Comparison of ENCODE assay signal across 1 cellular context in the genomic region with DNA sequence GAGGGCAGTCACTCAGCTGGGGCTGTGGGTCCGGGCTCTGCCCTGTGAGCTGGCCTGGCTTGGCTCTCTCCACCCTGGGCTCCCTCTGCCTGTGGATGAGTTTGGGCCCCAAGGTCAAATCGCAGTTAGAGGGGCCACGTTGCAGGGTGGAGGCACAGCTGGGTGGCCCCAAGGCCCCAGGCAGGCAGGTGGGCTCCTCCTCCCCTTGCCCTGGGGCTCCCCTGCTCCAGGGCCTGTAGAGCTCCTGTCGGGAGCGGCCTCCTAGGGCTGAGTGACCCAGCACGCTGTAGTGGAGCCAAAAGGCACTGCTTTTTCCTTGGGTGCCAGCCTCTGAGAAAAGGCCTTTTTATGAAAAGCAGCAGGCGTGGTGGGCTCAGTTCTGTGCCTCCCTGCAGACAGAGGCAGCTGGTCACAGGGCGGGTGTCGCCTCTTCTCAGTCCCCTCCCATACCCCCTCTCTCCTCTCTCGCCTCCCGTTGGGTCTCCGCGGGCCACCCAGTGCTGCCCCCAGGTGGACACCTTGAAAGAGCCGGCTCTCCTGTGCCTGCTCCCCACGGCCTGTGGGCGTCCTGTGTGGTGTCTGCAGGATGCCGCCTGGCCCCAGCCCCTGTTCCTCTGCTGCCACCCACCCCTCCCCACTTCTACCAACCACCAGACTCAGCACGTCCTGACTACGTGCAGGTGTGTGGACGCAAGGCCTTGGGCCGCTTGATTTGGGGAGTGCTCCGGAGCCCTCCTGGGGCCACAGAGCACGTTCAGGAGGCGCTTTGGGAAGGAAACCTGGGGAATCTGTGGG.
TF ChIP-seq lines count a peak whose summit lies in the region.

No MANE protein-coding gene starts in this region.

TF ChIP-seq in HepG2, 621 proteins besides CTCF, POLR2A, EP300 and RAD21 (continued from another document and continues in another):
- TF ChIP-seq, protein P1, sequence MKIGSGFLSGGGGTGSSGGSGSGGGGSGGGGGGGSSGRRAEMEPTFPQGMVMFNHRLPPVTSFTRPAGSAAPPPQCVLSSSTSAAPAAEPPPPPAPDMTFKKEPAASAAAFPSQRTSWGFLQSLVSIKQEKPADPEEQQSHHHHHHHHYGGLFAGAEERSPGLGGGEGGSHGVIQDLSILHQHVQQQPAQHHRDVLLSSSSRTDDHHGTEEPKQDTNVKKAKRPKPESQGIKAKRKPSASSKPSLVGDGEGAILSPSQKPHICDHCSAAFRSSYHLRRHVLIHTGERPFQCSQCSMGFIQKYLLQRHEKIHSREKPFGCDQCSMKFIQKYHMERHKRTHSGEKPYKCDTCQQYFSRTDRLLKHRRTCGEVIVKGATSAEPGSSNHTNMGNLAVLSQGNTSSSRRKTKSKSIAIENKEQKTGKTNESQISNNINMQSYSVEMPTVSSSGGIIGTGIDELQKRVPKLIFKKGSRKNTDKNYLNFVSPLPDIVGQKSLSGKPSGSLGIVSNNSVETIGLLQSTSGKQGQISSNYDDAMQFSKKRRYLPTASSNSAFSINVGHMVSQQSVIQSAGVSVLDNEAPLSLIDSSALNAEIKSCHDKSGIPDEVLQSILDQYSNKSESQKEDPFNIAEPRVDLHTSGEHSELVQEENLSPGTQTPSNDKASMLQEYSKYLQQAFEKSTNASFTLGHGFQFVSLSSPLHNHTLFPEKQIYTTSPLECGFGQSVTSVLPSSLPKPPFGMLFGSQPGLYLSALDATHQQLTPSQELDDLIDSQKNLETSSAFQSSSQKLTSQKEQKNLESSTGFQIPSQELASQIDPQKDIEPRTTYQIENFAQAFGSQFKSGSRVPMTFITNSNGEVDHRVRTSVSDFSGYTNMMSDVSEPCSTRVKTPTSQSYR (CRISPR knock-in tag; IDR thresholded peaks at IDR 0.05; ENCODE audit: borderline replicate concordance) = peak; percentile 30; the same call in 1 of the 2 replicates
- peak; percentile 68 for TF ChIP-seq FOXC1 (CRISPR knock-in tag; IDR thresholded peaks at IDR 0.05; ENCODE audit: borderline replicate concordance)
- TF ChIP-seq NBN (conservative IDR thresholded peaks at IDR 0.05) = no peak
- TF ChIP-seq, protein P2, sequence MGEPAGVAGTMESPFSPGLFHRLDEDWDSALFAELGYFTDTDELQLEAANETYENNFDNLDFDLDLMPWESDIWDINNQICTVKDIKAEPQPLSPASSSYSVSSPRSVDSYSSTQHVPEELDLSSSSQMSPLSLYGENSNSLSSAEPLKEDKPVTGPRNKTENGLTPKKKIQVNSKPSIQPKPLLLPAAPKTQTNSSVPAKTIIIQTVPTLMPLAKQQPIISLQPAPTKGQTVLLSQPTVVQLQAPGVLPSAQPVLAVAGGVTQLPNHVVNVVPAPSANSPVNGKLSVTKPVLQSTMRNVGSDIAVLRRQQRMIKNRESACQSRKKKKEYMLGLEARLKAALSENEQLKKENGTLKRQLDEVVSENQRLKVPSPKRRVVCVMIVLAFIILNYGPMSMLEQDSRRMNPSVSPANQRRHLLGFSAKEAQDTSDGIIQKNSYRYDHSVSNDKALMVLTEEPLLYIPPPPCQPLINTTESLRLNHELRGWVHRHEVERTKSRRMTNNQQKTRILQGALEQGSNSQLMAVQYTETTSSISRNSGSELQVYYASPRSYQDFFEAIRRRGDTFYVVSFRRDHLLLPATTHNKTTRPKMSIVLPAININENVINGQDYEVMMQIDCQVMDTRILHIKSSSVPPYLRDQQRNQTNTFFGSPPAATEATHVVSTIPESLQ (CRISPR knock-in tag; conservative IDR thresholded peaks at IDR 0.05) = no peak
- no peak for TF ChIP-seq ZNF775 (CRISPR knock-in tag; IDR thresholded peaks at IDR 0.05; ENCODE audit: borderline replicate concordance)
- no peak for TF ChIP-seq TCF7L2 (IDR thresholded peaks at IDR 0.05; ENCODE audit: low read depth, low read length)
- TF ChIP-seq MAF1 (CRISPR knock-in tag; IDR thresholded peaks at IDR 0.05; ENCODE audit: borderline replicate concordance) = no peak
- no peak for TF ChIP-seq ZNF12 (CRISPR knock-in tag; IDR thresholded peaks at IDR 0.05)
- TF ChIP-seq, protein P3, sequence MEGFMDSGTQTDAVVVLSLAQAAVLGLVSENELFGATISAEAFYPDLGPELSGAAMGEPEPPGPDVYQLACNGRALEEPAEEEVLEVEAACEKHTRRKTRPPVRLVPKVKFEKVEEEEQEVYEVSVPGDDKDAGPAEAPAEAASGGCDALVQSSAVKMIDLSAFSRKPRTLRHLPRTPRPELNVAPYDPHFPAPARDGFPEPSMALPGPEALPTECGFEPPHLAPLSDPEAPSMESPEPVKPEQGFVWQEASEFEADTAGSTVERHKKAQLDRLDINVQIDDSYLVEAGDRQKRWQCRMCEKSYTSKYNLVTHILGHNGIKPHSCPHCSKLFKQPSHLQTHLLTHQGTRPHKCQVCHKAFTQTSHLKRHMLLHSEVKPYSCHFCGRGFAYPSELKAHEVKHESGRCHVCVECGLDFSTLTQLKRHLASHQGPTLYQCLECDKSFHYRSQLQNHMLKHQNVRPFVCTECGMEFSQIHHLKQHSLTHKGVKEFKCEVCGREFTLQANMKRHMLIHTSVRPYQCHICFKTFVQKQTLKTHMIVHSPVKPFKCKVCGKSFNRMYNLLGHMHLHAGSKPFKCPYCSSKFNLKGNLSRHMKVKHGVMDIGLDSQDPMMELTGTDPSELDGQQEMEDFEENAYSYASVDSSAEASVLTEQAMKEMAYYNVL (CRISPR knock-in tag; IDR thresholded peaks at IDR 0.05; ENCODE audit: borderline replicate concordance) = no peak
- no peak for TF ChIP-seq RFX1 (IDR thresholded peaks at IDR 0.05)
- TF ChIP-seq, protein P4, sequence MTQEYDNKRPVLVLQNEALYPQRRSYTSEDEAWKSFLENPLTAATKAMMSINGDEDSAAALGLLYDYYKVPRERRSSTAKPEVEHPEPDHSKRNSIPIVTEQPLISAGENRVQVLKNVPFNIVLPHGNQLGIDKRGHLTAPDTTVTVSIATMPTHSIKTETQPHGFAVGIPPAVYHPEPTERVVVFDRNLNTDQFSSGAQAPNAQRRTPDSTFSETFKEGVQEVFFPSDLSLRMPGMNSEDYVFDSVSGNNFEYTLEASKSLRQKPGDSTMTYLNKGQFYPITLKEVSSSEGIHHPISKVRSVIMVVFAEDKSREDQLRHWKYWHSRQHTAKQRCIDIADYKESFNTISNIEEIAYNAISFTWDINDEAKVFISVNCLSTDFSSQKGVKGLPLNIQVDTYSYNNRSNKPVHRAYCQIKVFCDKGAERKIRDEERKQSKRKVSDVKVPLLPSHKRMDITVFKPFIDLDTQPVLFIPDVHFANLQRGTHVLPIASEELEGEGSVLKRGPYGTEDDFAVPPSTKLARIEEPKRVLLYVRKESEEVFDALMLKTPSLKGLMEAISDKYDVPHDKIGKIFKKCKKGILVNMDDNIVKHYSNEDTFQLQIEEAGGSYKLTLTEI (CRISPR knock-in tag; conservative IDR thresholded peaks at IDR 0.05) = no peak
- TF ChIP-seq, protein P5, sequence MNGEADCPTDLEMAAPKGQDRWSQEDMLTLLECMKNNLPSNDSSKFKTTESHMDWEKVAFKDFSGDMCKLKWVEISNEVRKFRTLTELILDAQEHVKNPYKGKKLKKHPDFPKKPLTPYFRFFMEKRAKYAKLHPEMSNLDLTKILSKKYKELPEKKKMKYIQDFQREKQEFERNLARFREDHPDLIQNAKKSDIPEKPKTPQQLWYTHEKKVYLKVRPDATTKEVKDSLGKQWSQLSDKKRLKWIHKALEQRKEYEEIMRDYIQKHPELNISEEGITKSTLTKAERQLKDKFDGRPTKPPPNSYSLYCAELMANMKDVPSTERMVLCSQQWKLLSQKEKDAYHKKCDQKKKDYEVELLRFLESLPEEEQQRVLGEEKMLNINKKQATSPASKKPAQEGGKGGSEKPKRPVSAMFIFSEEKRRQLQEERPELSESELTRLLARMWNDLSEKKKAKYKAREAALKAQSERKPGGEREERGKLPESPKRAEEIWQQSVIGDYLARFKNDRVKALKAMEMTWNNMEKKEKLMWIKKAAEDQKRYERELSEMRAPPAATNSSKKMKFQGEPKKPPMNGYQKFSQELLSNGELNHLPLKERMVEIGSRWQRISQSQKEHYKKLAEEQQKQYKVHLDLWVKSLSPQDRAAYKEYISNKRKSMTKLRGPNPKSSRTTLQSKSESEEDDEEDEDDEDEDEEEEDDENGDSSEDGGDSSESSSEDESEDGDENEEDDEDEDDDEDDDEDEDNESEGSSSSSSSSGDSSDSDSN (CRISPR knock-in tag; IDR thresholded peaks at IDR 0.05) = peak; percentile 62
- no peak for TF ChIP-seq MBD4 (IDR thresholded peaks at IDR 0.05; ENCODE audit: borderline replicate concordance, low read length)
- no peak for TF ChIP-seq DR1 (CRISPR knock-in tag; IDR thresholded peaks at IDR 0.05)
- TF ChIP-seq GATAD1 (CRISPR knock-in tag; IDR thresholded peaks at IDR 0.05) = peak; percentile 58
- no peak for TF ChIP-seq ZBTB20 (CRISPR knock-in tag; IDR thresholded peaks at IDR 0.05; ENCODE audit: borderline replicate concordance, low read depth)
- peak; percentile 92 for TF ChIP-seq ZKSCAN5 (CRISPR knock-in tag; IDR thresholded peaks at IDR 0.05)
- no peak for TF ChIP-seq RNF2 (conservative IDR thresholded peaks at IDR 0.05; ENCODE audit: low read depth)
- no peak for TF ChIP-seq ZNF576 (CRISPR knock-in tag; IDR thresholded peaks at IDR 0.05)
- TF ChIP-seq ATRX (CRISPR knock-in tag; IDR thresholded peaks at IDR 0.05; ENCODE audit: borderline replicate concordance) = no peak
- TF ChIP-seq, protein P6, sequence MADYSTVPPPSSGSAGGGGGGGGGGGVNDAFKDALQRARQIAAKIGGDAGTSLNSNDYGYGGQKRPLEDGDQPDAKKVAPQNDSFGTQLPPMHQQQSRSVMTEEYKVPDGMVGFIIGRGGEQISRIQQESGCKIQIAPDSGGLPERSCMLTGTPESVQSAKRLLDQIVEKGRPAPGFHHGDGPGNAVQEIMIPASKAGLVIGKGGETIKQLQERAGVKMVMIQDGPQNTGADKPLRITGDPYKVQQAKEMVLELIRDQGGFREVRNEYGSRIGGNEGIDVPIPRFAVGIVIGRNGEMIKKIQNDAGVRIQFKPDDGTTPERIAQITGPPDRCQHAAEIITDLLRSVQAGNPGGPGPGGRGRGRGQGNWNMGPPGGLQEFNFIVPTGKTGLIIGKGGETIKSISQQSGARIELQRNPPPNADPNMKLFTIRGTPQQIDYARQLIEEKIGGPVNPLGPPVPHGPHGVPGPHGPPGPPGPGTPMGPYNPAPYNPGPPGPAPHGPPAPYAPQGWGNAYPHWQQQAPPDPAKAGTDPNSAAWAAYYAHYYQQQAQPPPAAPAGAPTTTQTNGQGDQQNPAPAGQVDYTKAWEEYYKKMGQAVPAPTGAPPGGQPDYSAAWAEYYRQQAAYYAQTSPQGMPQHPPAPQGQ (CRISPR knock-in tag; IDR thresholded peaks at IDR 0.05; ENCODE audit: borderline replicate concordance) = no peak
- TF ChIP-seq ZNF850 (CRISPR knock-in tag; conservative IDR thresholded peaks at IDR 0.05) = no peak
- peak; percentile 81; the same call in 1 of the 2 replicates for TF ChIP-seq PRDM10 (CRISPR knock-in tag; IDR thresholded peaks at IDR 0.05; ENCODE audit: low read depth)
- 0 out of 2 replicates have a peak, but pooled peaks have one; percentile 20 for TF ChIP-seq BHLHE40 (IDR thresholded peaks at IDR 0.05; ENCODE audit: low read length)
- no peak for TF ChIP-seq ZNF552 (CRISPR knock-in tag; IDR thresholded peaks at IDR 0.05; ENCODE audit: borderline replicate concordance)
- no peak for TF ChIP-seq THYN1 (CRISPR knock-in tag; IDR thresholded peaks at IDR 0.05; ENCODE audit: borderline replicate concordance, low read depth)
- TF ChIP-seq JARID2 (CRISPR knock-in tag; IDR thresholded peaks at IDR 0.05; ENCODE audit: insufficient replicate concordance) = no peak
- no peak for TF ChIP-seq MEIS2 (CRISPR knock-in tag; IDR thresholded peaks at IDR 0.05)
- TF ChIP-seq SAP130 (CRISPR knock-in tag; IDR thresholded peaks at IDR 0.05; ENCODE audit: low read depth) = peak; percentile 59; the same call in 1 of the 2 replicates
- TF ChIP-seq, protein P7, sequence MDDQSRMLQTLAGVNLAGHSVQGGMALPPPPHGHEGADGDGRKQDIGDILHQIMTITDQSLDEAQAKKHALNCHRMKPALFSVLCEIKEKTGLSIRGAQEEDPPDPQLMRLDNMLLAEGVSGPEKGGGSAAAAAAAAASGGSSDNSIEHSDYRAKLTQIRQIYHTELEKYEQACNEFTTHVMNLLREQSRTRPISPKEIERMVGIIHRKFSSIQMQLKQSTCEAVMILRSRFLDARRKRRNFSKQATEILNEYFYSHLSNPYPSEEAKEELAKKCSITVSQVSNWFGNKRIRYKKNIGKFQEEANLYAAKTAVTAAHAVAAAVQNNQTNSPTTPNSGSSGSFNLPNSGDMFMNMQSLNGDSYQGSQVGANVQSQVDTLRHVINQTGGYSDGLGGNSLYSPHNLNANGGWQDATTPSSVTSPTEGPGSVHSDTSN (CRISPR knock-in tag; IDR thresholded peaks at IDR 0.05; ENCODE audit: borderline replicate concordance) = no peak
- TF ChIP-seq NFE2L1 (CRISPR knock-in tag; IDR thresholded peaks at IDR 0.05; ENCODE audit: borderline replicate concordance) = no peak
- TF ChIP-seq, protein P8, sequence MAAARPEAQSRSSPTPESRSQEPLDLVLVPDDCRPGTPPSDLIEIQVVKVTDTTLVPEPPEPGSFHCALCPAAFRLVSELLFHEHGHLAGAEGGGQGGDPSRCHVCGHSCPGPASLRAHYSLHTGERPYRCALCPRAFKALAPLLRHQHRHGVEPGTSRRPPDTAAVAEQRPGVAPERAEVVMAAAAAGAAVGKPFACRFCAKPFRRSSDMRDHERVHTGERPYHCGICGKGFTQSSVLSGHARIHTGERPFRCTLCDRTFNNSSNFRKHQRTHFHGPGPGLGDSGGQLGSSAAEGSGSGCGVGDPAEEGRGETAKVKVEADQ (CRISPR knock-in tag; IDR thresholded peaks at IDR 0.05; ENCODE audit: borderline replicate concordance) = no peak
